16 cellular contexts compared by ENCODE assay signal in genomic region chr6:28782113-28782673, GRCh38.
DNase-seq lines count a peak whose midpoint lies in the region; ATAC-seq and TF ChIP-seq lines count a peak whose summit lies in the region.
"Had no signal": no experiment of that assay in that cellular context is flagged by ENCODE, and none has a peak within 500 bp of the region (broad histone marks: within the 10 kb centered on the region; RNA-seq: fewer than 3 reads in every experiment).

No MANE protein-coding gene starts in this region.

- POLR2A ChIA-PET in PC-9 (lab: Charles Lee; ENCODE audit: unreplicated experiment) = no interaction called here

- H3K79me2 ChIP-seq in DND-41 (ENCODE audit: insufficient read depth, low read length) (no peaks in the 10 kb centered on the region), PC-9 (ENCODE audit: low read depth) (no peaks in the 10 kb centered on the region)

- intact Hi-C loops in PC-9 (cut with micrococcal nuclease; ENCODE audit: unreplicated experiment) = no loop called here

- no peaks in the 10 kb centered on the region for H3K36me3 ChIP-seq in DND-41 (ENCODE audit: insufficient read depth, low read length)
- no peaks in the 10 kb centered on the region for H3K36me3 ChIP-seq in PC-9 (ENCODE audit: low read depth)
- H3K36me3 ChIP-seq in iPS-15b (ENCODE audit: control insufficient read depth, insufficient read depth, low read length) = no peaks in the 10 kb centered on the region
- H3K36me3 ChIP-seq: breast epithelium, heart right ventricle, transverse colon had no signal

- no peak overlapping the region for H3K4me3 ChIP-seq in DND-41 (ENCODE audit: low read depth in 1 of 2, low read length in 2 of 2)
- no peak overlapping the region for H3K4me3 ChIP-seq in PC-9
- peak overlapping the region; percentile 13 for H3K4me3 ChIP-seq in iPS-15b (ENCODE audit: low read depth, low read length)
- H3K4me3 ChIP-seq: breast epithelium, heart right ventricle, transverse colon had no signal

- H3K4me1 ChIP-seq in DND-41 (ENCODE audit: insufficient read depth, low read length) = no peaks in the 10 kb centered on the region
- no peaks in the 10 kb centered on the region for H3K4me1 ChIP-seq in PC-9 (replicated peaks; ENCODE audit: insufficient read depth)
- no peaks in the 10 kb centered on the region for H3K4me1 ChIP-seq in iPS-15b (ENCODE audit: control insufficient read depth, insufficient read depth, low read length)
- H3K4me1 ChIP-seq: breast epithelium, heart right ventricle, transverse colon had no signal

- BruUV-seq in PC-9 (replicated peaks; lab: Mats Ljungman, UMichigan) = no TSS peak

- H3K9ac ChIP-seq in DND-41 (ENCODE audit: low read depth, low read length) (no peak overlapping the region), iPS-15b (ENCODE audit: low read depth, low read length) (no peak overlapping the region)

- no peak overlapping the region for H3K4me2 ChIP-seq in DND-41 (ENCODE audit: insufficient read depth, low read length)
- H3K4me2 ChIP-seq in PC-9 = no peak overlapping the region

- peak overlapping the region; percentile 10; the same call in 1 of the 2 replicates for H2AFZ ChIP-seq in DND-41 (ENCODE audit: low read depth, low read length)
- peak overlapping the region; percentile 48; the same call in 1 of the 2 replicates for H2AFZ ChIP-seq in PC-9

- H3K9me2 ChIP-seq in PC-9 (ENCODE audit: insufficient read depth) = no peaks in the 10 kb centered on the region

- H3K27me3 ChIP-seq in DND-41 (ENCODE audit: insufficient read depth, low read length, poor library complexity) (peaks cover 18% of the 10 kb centered on the region), PC-9 (ENCODE audit: insufficient read depth, low read depth) (peaks cover 18% of the 10 kb centered on the region; the same call in 1 of the 2 replicates), iPS-15b (ENCODE audit: control insufficient read depth, insufficient read depth, low read length) (peaks cover 100% of the 10 kb centered on the region)

- DNase-seq in DND-41 (no peak), PC-9 (no peak), NK-92 (lab: John Stamatoyannopoulos, UW; ENCODE audit: unreplicated experiment) (no peak), NCI-H2081 (lab: John Stamatoyannopoulos, UW) (no peak)
- DNase-seq: dorsolateral prefrontal cortex; heart right ventricle; kidney glomerular epithelial cell; NCI-H345; occipital lobe; stimulated activated CD4-positive, alpha-beta T cell treated with anti-CD3 and anti-CD28 coated beads, Interleukin-4, amount 100 ng/mL, for 4 hours; transverse colon had no signal

- H4K20me1 ChIP-seq in DND-41 (ENCODE audit: insufficient read depth, low read length) (no peaks in the 10 kb centered on the region), PC-9 (ENCODE audit: insufficient read depth) (no peaks in the 10 kb centered on the region)

- TF ChIP-seq CTCF in DND-41 (IDR thresholded peaks at IDR 0.05; ENCODE audit: borderline replicate concordance, extremely low read depth, low read length, poor library complexity, severe bottlenecking) = no peak
- no peak for TF ChIP-seq CTCF in PC-9 (conservative IDR thresholded peaks at IDR 0.05)

- H3K9me3 ChIP-seq in DND-41 (ENCODE audit: insufficient read depth, low read length, severe bottlenecking) (no peaks in the 10 kb centered on the region), PC-9 (ENCODE audit: insufficient read depth, low read depth) (no peaks in the 10 kb centered on the region), iPS-15b (ENCODE audit: control insufficient read depth, insufficient read depth, low read length) (no peaks in the 10 kb centered on the region)
- H3K9me3 ChIP-seq: breast epithelium, transverse colon had no signal

- ATAC-seq in DND-41 (ENCODE audit: insufficient read depth, low read depth) (no peak), GM19372 (IDR thresholded peaks at IDR 0.05; ENCODE audit: low read depth, unreplicated experiment) (peak; percentile 34), GM18520 (IDR thresholded peaks at IDR 0.05; ENCODE audit: unreplicated experiment) (no peak), GM19324 (IDR thresholded peaks at IDR 0.05; ENCODE audit: low FRiP score, unreplicated experiment) (no peak)
- ATAC-seq: heart right ventricle had no signal

- H3F3A ChIP-seq in PC-9 (ENCODE audit: insufficient read depth, low read depth) = no peaks in the 10 kb centered on the region

- CTCF ChIA-PET in PC-9 (lab: Charles Lee) = no interaction called here

- H3K27ac ChIP-seq in DND-41 (ENCODE audit: low read length) (no peak overlapping the region), PC-9 (no peak overlapping the region)
- H3K27ac ChIP-seq: breast epithelium, dorsolateral prefrontal cortex, heart right ventricle, transverse colon had no signal
